ENCODE assay signal across 24 cellular contexts in genomic region chr6:144317736-144318135, GRCh38. TPM values are rescaled to one million over a fixed set of nuclear protein-coding genes. Genes with fewer than 3 reads are reported as not detected.
DNase-seq lines count a peak whose midpoint lies in the region; ATAC-seq, FAIRE-seq and TF ChIP-seq lines count a peak whose summit lies in the region.
"Had no signal": no experiment of that assay in that cellular context is flagged by ENCODE, and none has a peak within 500 bp of the region (broad histone marks: within the 10 kb centered on the region; RNA-seq: fewer than 3 reads in every experiment).

No MANE protein-coding gene starts in this region.

- no peaks in the 10 kb centered on the region for H3K9me3 Mint-ChIP-seq in HFFc6
- H3K9me3 Mint-ChIP-seq: activated CD4-positive, alpha-beta T cell treated with anti-CD3 and anti-CD28 coated beads, Interleukin-2, amount 10 ng/mL, durations not matched to agents 7 days and 5 days; T-helper 1 cell treated with Interleukin-12 subunit alpha and Interleukin-12 subunit beta and Interleukin-4 antibody, amounts not matched to agents 30 μg/mL and 1 μg/mL, for 36 hours had no signal

- BruUV-seq in A673 (replicated peaks; lab: Mats Ljungman, UMichigan) (no TSS peak), mammary epithelial cell (replicated peaks; lab: Mats Ljungman, UMichigan) (no TSS peak)

- H3K9ac ChIP-seq in mammary epithelial cell (ENCODE audit: insufficient read depth, low read length), result no peak overlapping the region

- WGBS in mammary epithelial cell (ENCODE audit: low coverage, missing lambda C conversion rate), result 98% methylated on average over 2 of the region's 2 CpGs

- no peaks in the 10 kb centered on the region for H3K9me3 ChIP-seq in A673 (ENCODE audit: low read depth, low read length, poor library complexity, severe bottlenecking)
- no peaks in the 10 kb centered on the region for H3K9me3 ChIP-seq in mammary epithelial cell (replicated peaks; ENCODE audit: insufficient read depth, low read length)
- H3K9me3 ChIP-seq: A549, left lung, right atrium auricular region had no signal

- no peak for ATAC-seq in GM19023 (IDR thresholded peaks at IDR 0.05; ENCODE audit: unreplicated experiment)
- ATAC-seq: A549, left lung, PC-3 had no signal

- no peak overlapping the region for H3K4me2 ChIP-seq in mammary epithelial cell (ENCODE audit: insufficient read depth, low read depth, low read length)

- in situ Hi-C loops in mammary epithelial cell (cut with MboI; ENCODE audit: low sequenced_read_pairs in 2 of 2), result no loop called here

- H3K36me3 ChIP-seq in A673 (ENCODE audit: insufficient read depth, low read length, poor library complexity, severe bottlenecking) (no peaks in the 10 kb centered on the region), mammary epithelial cell (ENCODE audit: insufficient read depth, low read length) (no peaks in the 10 kb centered on the region)
- H3K36me3 ChIP-seq: cardiac muscle cell, left lung, right atrium auricular region had no signal

- TF ChIP-seq POLR2A in GM12891 (IDR thresholded peaks at IDR 0.05; ENCODE audit: low read depth, low read length), result no peak

- H3K27me3 Mint-ChIP-seq in HFFc6 (ENCODE audit: insufficient read depth), result no peaks in the 10 kb centered on the region; the same call in 1 of the 2 replicates

- DNase-seq in A673 (ENCODE audit: low spot score), result peak; percentile 14
- peak; percentile 43 for DNase-seq in HFFc6
- peak; percentile 62 for DNase-seq in dermis blood vessel endothelial cell
- DNase-seq in iris pigment epithelial cell (ENCODE audit: low read depth), result peak; percentile 37
- DNase-seq in NCI-H2029 treated with DMSO at 0.1 percent for 48 hours (lab: John Stamatoyannopoulos, UW), result no peak
- no peak for DNase-seq in GM12891 (ENCODE audit: insufficient read length, low spot score)
- no peak for DNase-seq in mammary epithelial cell
- DNase-seq: activated CD4-positive, alpha-beta T cell treated with anti-CD3 and anti-CD28 coated beads, Interleukin-2, amount 10 ng/mL, durations not matched to agents 7 days and 5 days; activated CD8-positive, alpha-beta memory T cell treated with anti-CD3 and anti-CD28 coated beads, Interleukin-2, amount 50 U/mL, for 48 hours; activated effector memory CD4-positive, alpha-beta T cell treated with anti-CD3 and anti-CD28 coated beads, Interleukin-2, amount 50 U/mL, for 16 hours; DMS 273 treated with DMSO at 0.1 percent for 48 hours; GOT3; KBM-7; left lung; MV-4-11; NCI-H187; PC-3; SIG-M5 had no signal

- H3K4me3 ChIP-seq in A673 (ENCODE audit: low read depth, low read length, poor library complexity, severe bottlenecking) (no peak overlapping the region), mammary epithelial cell (replicated peaks in 1 of 3; ENCODE audit: insufficient read depth in 1 of 3, low read depth in 2 of 3, low read length in 3 of 3) (no peak overlapping the region)
- H3K4me3 ChIP-seq: A549, cardiac muscle cell, left lung, right atrium auricular region had no signal

- no peaks in the 10 kb centered on the region for H3K4me1 ChIP-seq in A673 (ENCODE audit: insufficient read depth, low read length, poor library complexity, severe bottlenecking)
- H3K4me1 ChIP-seq in mammary epithelial cell (ENCODE audit: insufficient read depth, low read length), result no peaks in the 10 kb centered on the region

- H3K4me1 Mint-ChIP-seq in HFFc6 (ENCODE audit: low read depth), result peaks cover 76% of the 10 kb centered on the region

- peaks cover 4% of the 10 kb centered on the region; the same call in 1 of the 2 replicates for H3K36me3 Mint-ChIP-seq in HFFc6 (ENCODE audit: low read depth)

- H3K27me3 ChIP-seq in A673 (replicated peaks; ENCODE audit: insufficient read depth, low read depth, low read length, poor library complexity) (no peaks in the 10 kb centered on the region), mammary epithelial cell (ENCODE audit: insufficient read depth, low read length) (no peaks in the 10 kb centered on the region)
- H3K27me3 ChIP-seq: cardiac muscle cell, left lung, right atrium auricular region had no signal

- no peak for FAIRE-seq in GM12891 (lab: Jason Lieb, UNC)
- FAIRE-seq: A549, G401.6 had no signal

- H3K27ac ChIP-seq in A673 (ENCODE audit: low read depth, low read length, poor library complexity, severe bottlenecking) (no peak overlapping the region), mammary epithelial cell (ENCODE audit: insufficient read depth, low read depth, low read length) (no peak overlapping the region)
- H3K27ac ChIP-seq: A549, cardiac muscle cell, right atrium auricular region had no signal

- dilution Hi-C loops in mammary epithelial cell (cut with HindIII; ENCODE audit: low sequenced_read_pairs), result no loop called here

- H2AFZ ChIP-seq in mammary epithelial cell (ENCODE audit: low read depth, low read length), result no peak overlapping the region

- POLR2A ChIA-PET in A673 (lab: Charles Lee; ENCODE audit: low non-redundant PET), result no interaction called here

- CTCF ChIA-PET in A673 (lab: Charles Lee), result no interaction called here
- CTCF ChIA-PET in mammary epithelial cell (lab: Charles Lee; ENCODE audit: low non-redundant PET), result no interaction called here

- intact Hi-C loops in A673 (cut with micrococcal nuclease; ENCODE audit: unreplicated experiment), result no loop called here
- intact Hi-C loops in mammary epithelial cell (cut with micrococcal nuclease), result no loop called here

- peaks cover 3% of the 10 kb centered on the region for H3K79me2 ChIP-seq in mammary epithelial cell (ENCODE audit: insufficient read depth, low read length)

- TF ChIP-seq CTCF in A673 (conservative IDR thresholded peaks at IDR 0.05; ENCODE audit: low read depth, low read length) (no peak), HFFc6 (IDR thresholded peaks at IDR 0.05) (no peak), mammary epithelial cell (conservative IDR thresholded peaks at IDR 0.05 in 1 of 2, IDR thresholded peaks at IDR 0.05 in 1 of 2; ENCODE audit: extremely low read depth in 1 of 2, insufficient read depth in 1 of 2, low read depth in 1 of 2, low read length in 2 of 2) (no peak)

- no peaks in the 10 kb centered on the region for H4K20me1 ChIP-seq in mammary epithelial cell (ENCODE audit: insufficient read depth, low read length)

- H3K27ac Mint-ChIP-seq in HFFc6, result peak overlapping the region; percentile 65
- H3K27ac Mint-ChIP-seq: activated CD4-positive, alpha-beta T cell treated with anti-CD3 and anti-CD28 coated beads, Interleukin-2, amount 10 ng/mL, durations not matched to agents 7 days and 5 days; T-helper 1 cell treated with Interleukin-12 subunit alpha and Interleukin-12 subunit beta and Interleukin-4 antibody, amounts not matched to agents 30 μg/mL and 1 μg/mL, for 36 hours had no signal

- H3K4me3 Mint-ChIP-seq in HFFc6, result peak overlapping the region; percentile 76
- H3K4me3 Mint-ChIP-seq: activated CD4-positive, alpha-beta T cell treated with anti-CD3 and anti-CD28 coated beads, Interleukin-2, amount 10 ng/mL, durations not matched to agents 7 days and 5 days; T-helper 1 cell treated with Interleukin-12 subunit alpha and Interleukin-12 subunit beta and Interleukin-4 antibody, amounts not matched to agents 30 μg/mL and 1 μg/mL, for 36 hours had no signal

TF ChIP-seq in GM12891, 5 proteins besides CTCF, POLR2A, EP300 and RAD21:
- TF ChIP-seq POLR2AphosphoS5 (IDR thresholded peaks at IDR 0.05; ENCODE audit: low read depth, low read length) (no peak), SPI1 (IDR thresholded peaks at IDR 0.05; ENCODE audit: low read depth, low read length) (no peak), TAF1 (IDR thresholded peaks at IDR 0.05; ENCODE audit: low read depth, low read length) (no peak), PAX5 (IDR thresholded peaks at IDR 0.05; ENCODE audit: insufficient read depth, low read length, severe bottlenecking) (no peak), POU2F2 (IDR thresholded peaks at IDR 0.05; ENCODE audit: low read depth, low read length) (no peak)

RNA-seq across cellular contexts. Expression of gene UTRN, which starts 32.6 kb away (rescaled TPM):
- total RNA-seq in A673 (2021) (75.2 and 82.8 TPM in 2 replicates), dermis blood vessel endothelial cell (719 and 803 TPM in 2 replicates), mammary epithelial cell (10 to 100 TPM; 36.8 to 44.9 TPM)
- total RNA-seq in HFFc6 (2021; fragmentation: NEBNext Ultra II Directional; extraction: Animal tissue kit (Norgen Biotek cat#: 25700)), result 100 to 1,000 TPM in 5 of 6 experiments, 10 to 100 TPM in 1; 99.6 to 116 (median 109) TPM
- polyA plus RNA-seq in GM12891 (2012; ENCODE audit: low read depth, missing spikeins), result 12.6 TPM
- 10.0 TPM for polyA plus RNA-seq in mammary epithelial cell
- 72.3 TPM for polyA minus RNA-seq in mammary epithelial cell

Comparison
In these comparisons a context has a peak if more than half of its experiments do, and no peak if none do; other contexts are left out.
1. DNase-seq: peak in A673 (single experiment), HFFc6 (single experiment), dermis blood vessel endothelial cell (single experiment) and iris pigment epithelial cell (single experiment); none in NCI-H2029 treated with DMSO at 0.1 percent for 48 hours (single experiment), GM12891 (single experiment) and mammary epithelial cell (single experiment).